In genomic region chr6:149900620-149901443, GRCh38 we compare ENCODE assay signal across 17 cellular contexts. TPM values are rescaled to one million over a fixed set of nuclear protein-coding genes. Genes with fewer than 3 reads are reported as not detected.
A peak's percentile ranks its signal among the peaks of the same experiment; 100 is the strongest.
DNase-seq lines count a peak whose midpoint lies in the region; ATAC-seq and TF ChIP-seq lines count a peak whose summit lies in the region.
"Had no signal": no experiment of that assay in that cellular context is flagged by ENCODE, and none has a peak within 500 bp of the region (broad histone marks: within the 10 kb centered on the region; RNA-seq: fewer than 3 reads in every experiment).

No MANE protein-coding gene starts in this region.

- no peaks in the 10 kb centered on the region for H3K36me3 ChIP-seq in urinary bladder (ENCODE audit: insufficient read depth)

- peak overlapping the region; percentile 53 for H3K27ac ChIP-seq in urinary bladder (ENCODE audit: low read depth)

- no peaks in the 10 kb centered on the region for H3K36me3 Mint-ChIP-seq in activated naive CD8-positive, alpha-beta T cell treated with anti-CD3 and anti-CD28 coated beads, Interleukin-2, amount 50 U/mL, for 24 hours (ENCODE audit: low read depth)

- peaks cover 9% of the 10 kb centered on the region for H3K4me1 Mint-ChIP-seq in activated naive CD8-positive, alpha-beta T cell treated with anti-CD3 and anti-CD28 coated beads, Interleukin-2, amount 50 U/mL, for 24 hours

- ATAC-seq in Right ventricle myocardium inferior (no peak), Right ventricle myocardium superior (ENCODE audit: poor library complexity) (no peak), GM21717 (IDR thresholded peaks at IDR 0.05; ENCODE audit: unreplicated experiment) (no peak)
- ATAC-seq in activated naive CD8-positive, alpha-beta T cell treated with anti-CD3 and anti-CD28 coated beads, Interleukin-2, amount 50 U/mL, for 24 hours: no peak
- ATAC-seq: GM23338, K562 had no signal

- intact Hi-C loops in Right ventricle myocardium inferior (cut with DNase I): no loop called here
- intact Hi-C loops in Right ventricle myocardium superior (cut with DNase I): no loop called here

- H3K4me3 ChIP-seq in epithelial cell of esophagus (ENCODE audit: low read length) (no peak overlapping the region), urinary bladder (ENCODE audit: low read depth, low read length) (no peak overlapping the region)
- H3K4me3 ChIP-seq: GM23338, K562 had no signal

- H3K27me3 Mint-ChIP-seq in activated naive CD8-positive, alpha-beta T cell treated with anti-CD3 and anti-CD28 coated beads, Interleukin-2, amount 50 U/mL, for 24 hours: no peaks in the 10 kb centered on the region

- H3K4me3 Mint-ChIP-seq in activated naive CD8-positive, alpha-beta T cell treated with anti-CD3 and anti-CD28 coated beads, Interleukin-2, amount 50 U/mL, for 24 hours: no peak overlapping the region
- H3K4me3 Mint-ChIP-seq: GM23338 had no signal

- 87% methylated on average over 11 of the region's 11 CpGs for WGBS in urinary bladder

- in situ Hi-C loops in KBM-7 (cut with MboI; ENCODE audit: low pct_unique_long_range_greater_than_20kb, low sequenced_read_pairs): no loop called here

- H3K27ac Mint-ChIP-seq in activated naive CD8-positive, alpha-beta T cell treated with anti-CD3 and anti-CD28 coated beads, Interleukin-2, amount 50 U/mL, for 24 hours: no peak overlapping the region
- H3K27ac Mint-ChIP-seq: GM23338 had no signal

- no peaks in the 10 kb centered on the region for H3K9me3 Mint-ChIP-seq in activated naive CD8-positive, alpha-beta T cell treated with anti-CD3 and anti-CD28 coated beads, Interleukin-2, amount 50 U/mL, for 24 hours
- H3K9me3 Mint-ChIP-seq: GM23338 had no signal

- peaks cover 4% of the 10 kb centered on the region for H3K4me1 ChIP-seq in urinary bladder (ENCODE audit: insufficient read depth)

- peak; percentile 34 for DNase-seq in Right ventricle myocardium inferior (ENCODE audit: missing footprints)
- no peak for DNase-seq in Right ventricle myocardium superior
- DNase-seq in epithelial cell of esophagus (ENCODE audit: low read depth): peak; percentile 96
- DNase-seq in mesenteric fat pad (ENCODE audit: low spot score): peak; percentile 77
- DNase-seq in KBM-7: no peak
- no peak for DNase-seq in activated naive CD8-positive, alpha-beta T cell treated with anti-CD3 and anti-CD28 coated beads, Interleukin-2, amount 50 U/mL, for 24 hours
- DNase-seq: C1 segment of cervical spinal cord, DMS 273 treated with DMSO at 0.1 percent for 48 hours, NCI-H1092, NCI-H1694, NCI-H2107, NCI-H226, NCI-H69 had no signal

- no peak for TF ChIP-seq CTCF in epithelial cell of esophagus (IDR thresholded peaks at IDR 0.05; ENCODE audit: insufficient read depth, low read depth, low read length, missing control alignments)

RNA-seq across cellular contexts. Expression of gene RAET1E, which starts 2.9 kb away (rescaled TPM):
- total RNA-seq in Right ventricle myocardium inferior: 0.27 TPM
- total RNA-seq in Right ventricle myocardium superior: 0.48 TPM
- 0.29 TPM for total RNA-seq in mesenteric fat pad
- total RNA-seq in urinary bladder: 0.74 TPM
- 0.99 TPM for polyA plus RNA-seq in urinary bladder
- total RNA-seq: GM23338, K562 had no signal
- polyA plus RNA-seq: GM23338, K562 had no signal

RNA-seq across cellular contexts. Expression of gene RAET1G, which starts 22.1 kb away (rescaled TPM):
- total RNA-seq in Right ventricle myocardium inferior (0.22 TPM), Right ventricle myocardium superior (not detected), mesenteric fat pad (0.51 TPM), urinary bladder (1.2 TPM)
- 3.4 TPM for polyA plus RNA-seq in urinary bladder
- total RNA-seq: GM23338, K562 had no signal
- polyA plus RNA-seq: GM23338 had no signal

RNA-seq across cellular contexts. Expression of gene LRP11, which starts 36.7 kb away (rescaled TPM):
- 21.5 TPM for total RNA-seq in Right ventricle myocardium inferior
- total RNA-seq in Right ventricle myocardium superior: 17.4 TPM
- total RNA-seq in mesenteric fat pad: 24.2 TPM
- total RNA-seq in urinary bladder: 50.2 TPM
- polyA plus RNA-seq in urinary bladder: 26.6 TPM

RNA-seq across cellular contexts. Expression of gene ULBP2, which starts 41.0 kb away (rescaled TPM):
- total RNA-seq in Right ventricle myocardium inferior (1.3 TPM), Right ventricle myocardium superior (0.65 TPM), mesenteric fat pad (0.96 TPM), urinary bladder (0.26 TPM)
- polyA plus RNA-seq in urinary bladder: 0.49 TPM
- total RNA-seq: GM23338 had no signal
- polyA plus RNA-seq: GM23338 had no signal

Comparison
In these comparisons a context has a peak if more than half of its experiments do, and no peak if none do; other contexts are left out.
1. DNase-seq: peak in Right ventricle myocardium inferior (single experiment), epithelial cell of esophagus (single experiment) and mesenteric fat pad (single experiment); none in Right ventricle myocardium superior (single experiment), KBM-7 (single experiment) and activated naive CD8-positive, alpha-beta T cell treated with anti-CD3 and anti-CD28 coated beads, Interleukin-2, amount 50 U/mL, for 24 hours (single experiment).